8 cellular contexts compared by ENCODE assay signal in the genomic region with DNA sequence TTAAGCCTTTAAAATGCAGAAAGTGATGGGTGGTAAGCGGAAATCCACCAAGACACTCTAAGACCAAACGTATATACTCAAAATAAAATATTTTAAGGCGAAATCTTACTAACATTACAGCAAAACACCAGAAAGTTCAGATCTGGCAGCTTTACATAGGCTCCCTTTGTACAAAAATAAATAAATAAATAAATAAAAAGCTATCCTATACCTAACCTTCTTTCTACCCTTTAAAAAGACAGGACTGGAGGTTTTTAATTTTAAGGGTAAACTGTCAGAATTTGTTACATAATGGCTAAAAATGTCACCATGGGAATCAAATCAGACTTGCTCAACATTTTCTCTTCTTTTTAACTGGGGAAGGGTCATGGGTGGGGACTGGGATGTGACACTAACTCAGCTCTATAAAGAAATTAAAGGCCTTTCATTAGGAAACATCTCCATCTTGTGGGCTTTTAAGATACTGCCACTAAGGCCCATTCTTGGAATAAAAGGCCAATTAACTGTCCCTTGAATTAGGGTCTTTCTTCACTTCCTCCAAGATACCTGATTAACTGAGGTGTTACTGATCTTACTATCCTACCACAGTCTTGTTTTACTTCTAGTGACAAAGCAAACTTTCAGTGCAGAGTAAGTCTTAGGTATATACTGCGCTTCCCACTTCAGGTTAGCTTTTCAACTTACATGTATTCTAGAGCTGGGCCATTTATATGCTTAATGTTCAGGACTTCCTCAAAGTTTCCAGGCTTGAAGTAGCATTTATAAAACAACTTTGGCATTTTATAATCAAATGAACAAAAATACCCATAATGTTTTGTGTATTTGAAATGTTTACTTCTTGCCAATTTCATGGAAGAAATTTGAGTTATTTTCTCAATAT. TPM values are rescaled to one million over a fixed set of nuclear protein-coding genes. Genes with fewer than 3 reads are reported as not detected.
DNase-seq lines count a peak whose midpoint lies in the region; ATAC-seq, FAIRE-seq and TF ChIP-seq lines count a peak whose summit lies in the region.

No MANE protein-coding gene starts in this region.

- H3K27me3 Mint-ChIP-seq in activated CD8-positive, alpha-beta T cell treated with anti-CD3 and anti-CD28 coated beads, Interleukin-2, amount 10 ng/mL, durations not matched to agents 7 days and 5 days (ENCODE audit: low read depth) = no peaks in the 10 kb centered on the region

- CTCF ChIA-PET in activated CD8-positive, alpha-beta T cell treated with anti-CD3 and anti-CD28 coated beads, Interleukin-2, amount 10 ng/mL, durations not matched to agents 7 days and 5 days (lab: Charles Lee) = interaction anchor here (0.6 to 3.3 kb wide), 18 partner anchors 10 to 516 kb away, joined by 3 to 39 read pairs (median 4); partner anchors contain the start of gene HNRNPD

- H3K36me3 Mint-ChIP-seq in activated CD8-positive, alpha-beta T cell treated with anti-CD3 and anti-CD28 coated beads, Interleukin-2, amount 10 ng/mL, durations not matched to agents 7 days and 5 days (ENCODE audit: low read depth) = peaks cover 75% of the 10 kb centered on the region

- H3K27ac Mint-ChIP-seq in activated CD8-positive, alpha-beta T cell treated with anti-CD3 and anti-CD28 coated beads, Interleukin-2, amount 10 ng/mL, durations not matched to agents 7 days and 5 days = peak overlapping the region; percentile 6

- intact Hi-C loops in Right ventricle myocardium superior (cut with DNase I) = no loop called here
- intact Hi-C loops in sciatic nerve (cut with DNase I) = no loop called here

- H3K4me3 Mint-ChIP-seq in activated CD8-positive, alpha-beta T cell treated with anti-CD3 and anti-CD28 coated beads, Interleukin-2, amount 10 ng/mL, durations not matched to agents 7 days and 5 days = no peak overlapping the region

- no peaks in the 10 kb centered on the region for H3K9me3 Mint-ChIP-seq in activated CD8-positive, alpha-beta T cell treated with anti-CD3 and anti-CD28 coated beads, Interleukin-2, amount 10 ng/mL, durations not matched to agents 7 days and 5 days (ENCODE audit: insufficient read depth)

- POLR2A ChIA-PET in activated CD8-positive, alpha-beta T cell treated with anti-CD3 and anti-CD28 coated beads, Interleukin-2, amount 10 ng/mL, durations not matched to agents 7 days and 5 days (lab: Charles Lee) = interaction anchor here (0.7 to 3.9 kb wide), 3 partner anchors 12 to 82 kb away, joined by 6 to 34 read pairs (median 10); partner anchors contain the start of genes HNRNPD and HNRNPDL

- FAIRE-seq in HTR-8/SVneo (lab: Jason Lieb, UNC) = no peak

- TF ChIP-seq CTCF in HL-60 (IDR thresholded peaks at IDR 0.05; ENCODE audit: insufficient read depth, low read length) = peak; percentile 71

- 0 out of 2 replicates have a peak overlapping the region, but pooled peaks have one; percentile 8 for H3K27ac ChIP-seq in HL-60 (replicated peaks)

- peaks cover 87% of the 10 kb centered on the region for H3K4me1 Mint-ChIP-seq in activated CD8-positive, alpha-beta T cell treated with anti-CD3 and anti-CD28 coated beads, Interleukin-2, amount 10 ng/mL, durations not matched to agents 7 days and 5 days (ENCODE audit: low read depth)

- no peaks in the 10 kb centered on the region for H3K27me3 ChIP-seq in HL-60 (ENCODE audit: insufficient read depth, poor library complexity, severe bottlenecking)

- ATAC-seq in activated CD8-positive, alpha-beta T cell treated with anti-CD3 and anti-CD28 coated beads, Interleukin-2, amount 10 ng/mL, durations not matched to agents 7 days and 5 days = peak; percentile 51
- ATAC-seq in Right ventricle myocardium superior (ENCODE audit: poor library complexity) (peak; percentile 76), sciatic nerve (peak; percentile 74), HG03571 (IDR thresholded peaks at IDR 0.05; ENCODE audit: unreplicated experiment) (no peak)

- DNase-seq in ELF-1 (ENCODE audit: low read depth, low spot score) = peak; percentile 25
- no peak for DNase-seq in HL-60 (ENCODE audit: low read depth in 1 of 2, low spot score in 1 of 2)
- DNase-seq in activated CD8-positive, alpha-beta T cell treated with anti-CD3 and anti-CD28 coated beads, Interleukin-2, amount 10 ng/mL, durations not matched to agents 7 days and 5 days = no peak
- DNase-seq in Right ventricle myocardium superior = no peak
- no peak for DNase-seq in sciatic nerve (ENCODE audit: low spot score)
- DNase-seq in HTR-8/SVneo (ENCODE audit: insufficient read length, low spot score) = no peak
- DNase-seq in NCI-H2107 treated with DMSO at 0.1 percent for 48 hours (lab: John Stamatoyannopoulos, UW; ENCODE audit: unreplicated experiment) = no peak

- no peak overlapping the region for H3K4me3 ChIP-seq in HL-60 (replicated peaks; ENCODE audit: insufficient read depth, low read length)

RNA-seq across cellular contexts. Expression of gene HNRNPD, which starts 13.3 kb away (rescaled TPM):
- total RNA-seq in activated CD8-positive, alpha-beta T cell treated with anti-CD3 and anti-CD28 coated beads, Interleukin-2, amount 10 ng/mL, durations not matched to agents 7 days and 5 days = 100 to 1,000 TPM; 405 to 406 TPM
- total RNA-seq in Right ventricle myocardium superior = 110 TPM
- 160 TPM for total RNA-seq in sciatic nerve
